Comparison of ENCODE assay signal across 10 cellular contexts in genomic region chr7:33722383-33723096, GRCh38.
DNase-seq lines count a peak whose midpoint lies in the region; TF ChIP-seq lines count a peak whose summit lies in the region.
"Had no signal": no experiment of that assay in that cellular context is flagged by ENCODE, and none has a peak within 500 bp of the region (broad histone marks: within the 10 kb centered on the region; RNA-seq: fewer than 3 reads in every experiment).

No MANE protein-coding gene starts in this region.

- H3K27ac ChIP-seq in left ventricle myocardium inferior (replicated peaks) = no peak overlapping the region
- no peak overlapping the region for H3K27ac ChIP-seq in prostate gland
- H3K27ac ChIP-seq: thyroid gland had no signal

- peaks cover 38% of the 10 kb centered on the region for H3K4me1 ChIP-seq in left ventricle myocardium inferior
- H3K4me1 ChIP-seq in prostate gland (replicated peaks) = no peaks in the 10 kb centered on the region

- WGBS in prostate gland = 95% methylated on average over 15 of the region's 15 CpGs

- H3K9me3 ChIP-seq in left ventricle myocardium inferior (replicated peaks) = peaks cover 7% of the 10 kb centered on the region
- no peaks in the 10 kb centered on the region for H3K9me3 ChIP-seq in prostate gland
- H3K9me3 ChIP-seq: thyroid gland had no signal

- H3K27me3 ChIP-seq in left ventricle myocardium inferior (ENCODE audit: low read depth) (peaks cover 5% of the 10 kb centered on the region), prostate gland (replicated peaks; ENCODE audit: insufficient read depth) (no peaks in the 10 kb centered on the region)
- H3K27me3 ChIP-seq: thyroid gland had no signal

- H3K36me3 ChIP-seq in left ventricle myocardium inferior (no peaks in the 10 kb centered on the region), prostate gland (no peaks in the 10 kb centered on the region)
- H3K36me3 ChIP-seq: thyroid gland had no signal

- in situ Hi-C loops in astrocyte of the spinal cord (cut with HindIII; ENCODE audit: low sequenced_read_pairs) = no loop called here

- DNase-seq in cardiac septum (ENCODE audit: low spot score) = peak; percentile 77
- DNase-seq in left ventricle myocardium inferior = no peak
- peak; percentile 44 for DNase-seq in astrocyte of the spinal cord (ENCODE audit: low read depth, low spot score)
- peak; percentile 100 for DNase-seq in islet precursor cell
- DNase-seq in central memory CD4-positive, alpha-beta T cell = no peak
- no peak for DNase-seq in prostate gland (ENCODE audit: low spot score)
- no peak for DNase-seq in amniotic stem cell (lab: John Stamatoyannopoulos, UW)
- no peak for DNase-seq in MV-4-11 (lab: John Stamatoyannopoulos, UW)
- DNase-seq: NCI-H1436 treated with DMSO at 0.1 percent for 48 hours had no signal

- intact Hi-C loops in cardiac septum (cut with DNase I) (no loop called here), left ventricle myocardium inferior (cut with micrococcal nuclease) (no loop called here), prostate gland (cut with DNase I) (no loop called here)

- TF ChIP-seq CTCF in left ventricle myocardium inferior (IDR thresholded peaks at IDR 0.05; ENCODE audit: borderline replicate concordance) (no peak), astrocyte of the spinal cord (IDR thresholded peaks at IDR 0.05; ENCODE audit: low read depth, low read length) (no peak), prostate gland (IDR thresholded peaks at IDR 0.05) (no peak)

- TF ChIP-seq POLR2A in prostate gland (IDR thresholded peaks at IDR 0.05) = no peak

- no peak overlapping the region for H3K4me3 ChIP-seq in left ventricle myocardium inferior
- H3K4me3 ChIP-seq in astrocyte of the spinal cord (ENCODE audit: low read depth, low read length) = no peak overlapping the region
- no peak overlapping the region for H3K4me3 ChIP-seq in prostate gland
- H3K4me3 ChIP-seq: thyroid gland had no signal

Comparison
In these comparisons a context has a peak if more than half of its experiments do, and no peak if none do; other contexts are left out.
1. DNase-seq: peak in cardiac septum (single experiment), astrocyte of the spinal cord (single experiment) and islet precursor cell (single experiment); none in left ventricle myocardium inferior (single experiment), central memory CD4-positive, alpha-beta T cell (single experiment), prostate gland (single experiment), amniotic stem cell (single experiment) and MV-4-11 (single experiment).